Comparison of ENCODE assay signal across 11 cellular contexts in the genomic region with DNA sequence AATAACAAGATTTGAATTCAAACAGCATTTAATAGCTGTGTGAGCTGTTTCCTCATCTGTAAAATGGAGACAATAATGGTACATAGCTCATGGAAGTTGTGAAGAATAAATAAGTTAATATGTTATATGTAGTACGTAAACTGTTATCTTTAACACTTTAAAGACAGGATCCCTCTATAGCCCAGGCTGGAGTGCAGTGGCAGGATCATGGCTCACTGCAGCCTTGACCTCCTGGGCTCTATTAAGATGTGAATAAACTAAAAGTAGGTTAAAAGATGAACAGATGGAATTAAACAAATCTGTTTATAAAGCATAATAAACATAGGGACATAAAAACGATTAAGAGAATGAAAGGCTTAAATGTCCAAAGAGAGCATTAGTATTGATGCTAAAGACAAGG. TPM values are rescaled to one million over a fixed set of nuclear protein-coding genes. Genes with fewer than 3 reads are reported as not detected.
DNase-seq lines count a peak whose midpoint lies in the region; ATAC-seq and TF ChIP-seq lines count a peak whose summit lies in the region.
"Had no signal": no experiment of that assay in that cellular context is flagged by ENCODE, and none has a peak within 500 bp of the region (broad histone marks: within the 10 kb centered on the region; RNA-seq: fewer than 3 reads in every experiment).

No MANE protein-coding gene starts in this region.

- H3K27ac ChIP-seq in C4-2B (peak overlapping the region; percentile 78; the same call in 1 of the 2 replicates), dorsolateral prefrontal cortex (peak overlapping the region in 54 of 59 donors; percentile 25 to 98 (median 92))

- no peak for ATAC-seq in HG02852 (IDR thresholded peaks at IDR 0.05; ENCODE audit: unreplicated experiment)
- ATAC-seq in GM21515 (IDR thresholded peaks at IDR 0.05; ENCODE audit: unreplicated experiment), result no peak
- no peak for ATAC-seq in HG02642 (IDR thresholded peaks at IDR 0.05; ENCODE audit: poor library complexity, unreplicated experiment)
- ATAC-seq: mucosa of descending colon had no signal

- peaks cover 2% of the 10 kb centered on the region for H3K27me3 Mint-ChIP-seq in nephron progenitor cell (ENCODE audit: low read depth, poor library complexity)

- H3K27ac Mint-ChIP-seq in nephron progenitor cell, result peak overlapping the region; percentile 64

- peaks cover 31% of the 10 kb centered on the region for H3K36me3 ChIP-seq in MG63

- H3K4me3 ChIP-seq in MG63 (peak overlapping the region; percentile 93), dorsolateral prefrontal cortex (peak overlapping the region; percentile 64 to 99 (median 92))
- H3K4me3 ChIP-seq: mucosa of descending colon had no signal

- H3K9me3 Mint-ChIP-seq in nephron progenitor cell, result peaks cover 2% of the 10 kb centered on the region

- no peak for DNase-seq in MG63
- DNase-seq in dorsolateral prefrontal cortex, result no peak
- DNase-seq in nephron progenitor cell, result no peak
- no peak for DNase-seq in kidney glomerular epithelial cell (lab: John Stamatoyannopoulos, UW)
- DNase-seq: activated CD8-positive, alpha-beta memory T cell treated with anti-CD3 and anti-CD28 coated beads for 24 hours; KG1; mucosa of descending colon had no signal

- H3K4me3 Mint-ChIP-seq in nephron progenitor cell, result peak overlapping the region; percentile 95

- intact Hi-C loops in dorsolateral prefrontal cortex (cut with DNase I), result loop anchor here (2.0 to 5.0 kb wide), 4 partner anchors 80 to 345 kb away; a partner anchor contains a TSS

- H3K9me3 ChIP-seq in MG63, result no peaks in the 10 kb centered on the region
- H3K9me3 ChIP-seq: mucosa of descending colon had no signal

- peaks cover 61% of the 10 kb centered on the region for H3K4me1 Mint-ChIP-seq in nephron progenitor cell

- H3K27me3 ChIP-seq in MG63 (no peaks in the 10 kb centered on the region), dorsolateral prefrontal cortex (no peaks in the 10 kb centered on the region)

- H3K36me3 Mint-ChIP-seq in nephron progenitor cell (ENCODE audit: low read depth), result peaks cover 12% of the 10 kb centered on the region

- TF ChIP-seq CTCF in C4-2B (conservative IDR thresholded peaks at IDR 0.05) (no peak), dorsolateral prefrontal cortex (IDR thresholded peaks at IDR 0.05 in 54 of 56, conservative IDR thresholded peaks at IDR 0.05 in 2 of 56; ENCODE audit: low read depth in 1 of 56, partially characterized antibody in 56 of 56) (peak in 2 of 56 donors; percentile 1 to 2), nephron progenitor cell (IDR thresholded peaks at IDR 0.05) (no peak)

RNA-seq across cellular contexts. Expression of a gene that starts 3.0 kb away (rescaled TPM):
- total RNA-seq in MG63 (2014; rRNA removed; shearing (Covaris generic); ENCODE audit: low replicate concordance), result 46.5 and 50.5 TPM in 2 replicates
- total RNA-seq in dorsolateral prefrontal cortex, result 100 to 1,000 TPM in 69 of 120 experiments, 10 to 100 TPM in 51; 51.8 to 156 (median 104) TPM
